ENCODE assay signal across 26 cellular contexts in genomic region chr3:22113453-22113852, GRCh38.
"Had no signal": no experiment of that assay in that cellular context is flagged by ENCODE, and none has a peak within 500 bp of the region (broad histone marks: within the 10 kb centered on the region; RNA-seq: fewer than 3 reads in every experiment).

No MANE protein-coding gene starts in this region.

- H3K4me3 ChIP-seq: adrenal gland, esophagus muscularis mucosa had no signal

- H3K4me1 ChIP-seq: adrenal gland, esophagus muscularis mucosa had no signal

- H3K27me3 ChIP-seq: adrenal gland, esophagus muscularis mucosa had no signal

- H3K27ac ChIP-seq: adrenal gland, esophagus muscularis mucosa had no signal

- H3K9me3 ChIP-seq: adrenal gland, esophagus muscularis mucosa had no signal

- ATAC-seq: activated CD4-positive, alpha-beta T cell treated with anti-CD3 and anti-CD28 coated beads for 36 hours; activated CD8-positive, alpha-beta memory T cell treated with anti-CD3 and anti-CD28 coated beads, Interleukin-2, amount 10 ng/mL, durations not matched to agents 7 days and 5 days; activated CD8-positive, alpha-beta T cell treated with anti-CD3 and anti-CD28 coated beads, Interleukin-2, amount 10 ng/mL, durations not matched to agents 7 days and 5 days; activated naive CD8-positive, alpha-beta T cell treated with anti-CD3 and anti-CD28 coated beads, Interleukin-2, amount 50 U/mL, for 24 hours; effector memory CD8-positive, alpha-beta T cell had no signal

- DNase-seq: activated CD4-positive, alpha-beta memory T cell treated with anti-CD3 and anti-CD28 coated beads for 36 hours; activated CD4-positive, alpha-beta T cell treated with anti-CD3 and anti-CD28 coated beads for 36 hours; activated CD4-positive, alpha-beta T cell treated with anti-CD3 and anti-CD28 coated beads, Interleukin-2, amount 10 ng/mL, durations not matched to agents 24 days and 14 days; activated CD4-positive, CD25-positive, alpha-beta regulatory T cell; activated CD4-positive, CD25-positive, alpha-beta regulatory T cell treated with anti-CD3 and anti-CD28 coated beads, Interleukin-2, amount 50 U/mL, for 72 hours; activated CD8-positive, alpha-beta memory T cell treated with anti-CD3 and anti-CD28 coated beads, Interleukin-2, amount 10 ng/mL, durations not matched to agents 7 days and 5 days; activated CD8-positive, alpha-beta memory T cell treated with anti-CD3 and anti-CD28 coated beads, Interleukin-2, amount 50 U/mL, for 4 hours; activated CD8-positive, alpha-beta T cell treated with anti-CD3 and anti-CD28 coated beads, Interleukin-2, amount 10 ng/mL, durations not matched to agents 7 days and 5 days; activated effector memory CD4-positive, alpha-beta T cell treated with anti-CD3 and anti-CD28 coated beads, Interleukin-2, amount 50 U/mL, for 16 hours; activated naive CD4-positive, alpha-beta T cell treated with anti-CD3 and anti-CD28 coated beads for 36 hours; activated naive CD8-positive, alpha-beta T cell treated with anti-CD3 and anti-CD28 coated beads for 36 hours; activated naive CD8-positive, alpha-beta T cell treated with anti-CD3 and anti-CD28 coated beads, Interleukin-2, amount 50 U/mL, for 24 hours; activated T-cell treated with anti-CD3 and anti-CD28 coated beads, Interleukin-2, amount 50 U/mL, for 1 hour; activated T-cell treated with anti-CD3 and anti-CD28 coated beads, Interleukin-2, amount 50 U/mL, for 48 hours; adrenal gland; amygdala; aorta; cortex of kidney; dermis blood vessel endothelial cell; effector CD4-positive, alpha-beta T cell; effector memory CD8-positive, alpha-beta T cell; erythroblast; foreskin fibroblast; head of caudate nucleus; T-helper 2 cell had no signal

- H3K36me3 ChIP-seq: adrenal gland, esophagus muscularis mucosa had no signal
